In genomic region chr14:105131241-105131640, GRCh38 we compare ENCODE assay signal across 23 cellular contexts. TPM values are rescaled to one million over a fixed set of nuclear protein-coding genes. Genes with fewer than 3 reads are reported as not detected.
DNase-seq lines count a peak whose midpoint lies in the region; ATAC-seq, FAIRE-seq and TF ChIP-seq lines count a peak whose summit lies in the region.
"Had no signal": no experiment of that assay in that cellular context is flagged by ENCODE, and none has a peak within 500 bp of the region (broad histone marks: within the 10 kb centered on the region; RNA-seq: fewer than 3 reads in every experiment).

No MANE protein-coding gene starts in this region.

- no peak overlapping the region for H3K27ac ChIP-seq in HEK293 (ENCODE audit: extremely low read depth, low read depth, low read length)
- H3K27ac ChIP-seq: 22Rv1; A549; BLaER1 treated with 17β-estradiol and CSF1 and Interleukin-3, amounts not matched to agents 10 nM and 100 nM had no signal

- intact Hi-C loops in posterior cingulate gyrus (cut with DNase I) (no loop called here), left colon (cut with DNase I, micrococcal nuclease) (no loop called here)

- H3K4me3 ChIP-seq in HEK293 (ENCODE audit: low read depth, low read length) (no peak overlapping the region), astrocyte of the spinal cord (ENCODE audit: low read depth, low read length) (no peak overlapping the region)
- H3K4me3 ChIP-seq: A549; BLaER1 treated with 17β-estradiol and CSF1 and Interleukin-3, amounts not matched to agents 10 nM and 100 nM; GM12878; GM23338; HAP-1 had no signal

- DNase-seq in DMS79 treated with DMSO at 0.1 percent for 48 hours (lab: John Stamatoyannopoulos, UW) (peak; percentile 23), DMS79 (lab: John Stamatoyannopoulos, UW) (no peak), astrocyte of the spinal cord (ENCODE audit: low read depth, low spot score) (peak; percentile 5), posterior cingulate gyrus (no peak), left colon (no peak)
- DNase-seq: ACHN; AML-193; BE2C; CD4-positive, alpha-beta T cell; CD8-positive, alpha-beta memory T cell; DMS 273 treated with DMSO at 0.1 percent for 48 hours; DND-41; GDM1 had no signal

- TF ChIP-seq CTCF in HEK293 (tag by site-specific recombination; IDR thresholded peaks at IDR 0.05) (no peak), astrocyte of the spinal cord (IDR thresholded peaks at IDR 0.05; ENCODE audit: low read depth, low read length) (no peak)

- H3K9me3 ChIP-seq in HEK293 (ENCODE audit: control insufficient read depth, insufficient read depth, low read depth, low read length), result no peaks in the 10 kb centered on the region
- H3K9me3 ChIP-seq: A549, BE2C had no signal

- in situ Hi-C loops in astrocyte of the spinal cord (cut with HindIII; ENCODE audit: low sequenced_read_pairs), result no loop called here

- CTCF ChIA-PET in HEK293 (lab: Yijun Ruan, JAX), result interaction anchor here (0.6 kb wide), 2 partner anchors 73 to 233 kb away, joined by 3 read pairs; no protein-coding TSS in a partner anchor

- ATAC-seq in left colon, result no peak
- no peak for ATAC-seq in GM18519 (IDR thresholded peaks at IDR 0.05; ENCODE audit: low FRiP score, unreplicated experiment)
- ATAC-seq: A549, GM12878, GM23338 had no signal

- H3K36me3 ChIP-seq in HEK293 (ENCODE audit: control insufficient read depth in 2 of 2, insufficient read depth in 1 of 2, low read length in 2 of 2), result no peaks in the 10 kb centered on the region
- H3K36me3 ChIP-seq: BE2C, HAP-1 had no signal

- H3K4me1 ChIP-seq in HEK293 (ENCODE audit: control insufficient read depth, insufficient read depth, low read length), result no peaks in the 10 kb centered on the region
- H3K4me1 ChIP-seq: BE2C, HAP-1 had no signal

- peak; percentile 39 for FAIRE-seq in A204.1 (lab: Jason Lieb, UNC)
- FAIRE-seq: D721Med, GM12878 had no signal

- POLR2A ChIA-PET in HEK293 (lab: Yijun Ruan, JAX), result no interaction called here

TF ChIP-seq in HEK293, 187 proteins besides CTCF, POLR2A, EP300 and RAD21:
- TF ChIP-seq ZNF626 (tag by site-specific recombination; IDR thresholded peaks at IDR 0.05) (0 out of 2 replicates have a peak, but pooled peaks have one; percentile 68), SETDB1 (IDR thresholded peaks at IDR 0.05; ENCODE audit: insufficient read length, low read length) (peak; percentile 96), ZNF549 (tag by site-specific recombination; IDR thresholded peaks at IDR 0.05) (peak; percentile 37; the same call in 1 of the 2 replicates), ZNF76 (tag by site-specific recombination; IDR thresholded peaks at IDR 0.05; ENCODE audit: borderline replicate concordance, low read depth) (no peak), ZSCAN16 (tag by site-specific recombination; IDR thresholded peaks at IDR 0.05) (no peak), ZNF600 (tag by site-specific recombination; IDR thresholded peaks at IDR 0.05) (no peak), ZNF350 (tag by site-specific recombination; IDR thresholded peaks at IDR 0.05) (0 out of 2 replicates have a peak, but pooled peaks have one; percentile 40), ZNF510 (tag by site-specific recombination; IDR thresholded peaks at IDR 0.05; ENCODE audit: insufficient replicate concordance) (peak; percentile 11), OVOL3 (tag by site-specific recombination; IDR thresholded peaks at IDR 0.05) (no peak), TRIM28 (IDR thresholded peaks at IDR 0.05; ENCODE audit: borderline replicate concordance, low read length) (peak; percentile 93), PRDM1 (tag by site-specific recombination; IDR thresholded peaks at IDR 0.05) (no peak)

RNA-seq across cellular contexts. Expression of gene JAG2, which starts 37.3 kb away (rescaled TPM):
- total RNA-seq in left colon, result 10 to 100 TPM in 1 of 2 donors, 1 to 10 TPM in 1; 7.6 to 11.9 TPM

RNA-seq across cellular contexts. Expression of gene NUDT14, which starts 49.9 kb away (rescaled TPM):
- 10 to 100 TPM; 45.6 to 56.8 TPM for total RNA-seq in left colon

Comparison
In these comparisons a context has a peak if more than half of its experiments do, and no peak if none do; other contexts are left out.
1. DNase-seq: peak in DMS79 treated with DMSO at 0.1 percent for 48 hours (single experiment) and astrocyte of the spinal cord (single experiment); none in DMS79 (single experiment), posterior cingulate gyrus (0 of 10) and left colon (0 of 2).